ENCODE assay signal across 2 cellular contexts in the genomic region with DNA sequence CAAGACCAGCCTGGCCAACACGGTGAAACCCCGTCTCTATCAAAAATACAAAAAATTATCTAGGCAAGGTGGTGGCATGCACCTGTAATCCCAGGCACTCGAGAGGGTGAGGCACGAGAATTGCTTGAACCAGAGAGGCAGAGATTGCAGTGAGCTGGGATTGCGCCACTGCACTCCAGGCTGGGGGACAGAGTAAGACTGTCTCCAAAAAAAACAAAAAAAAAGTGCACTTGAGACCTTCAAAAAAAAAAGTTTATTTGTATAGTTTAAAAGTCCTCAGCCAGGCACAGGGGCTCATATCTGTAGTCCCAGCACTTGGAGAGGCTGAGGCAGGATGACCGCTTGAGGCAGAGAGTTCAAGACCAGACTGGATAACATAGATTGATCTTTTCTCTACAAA.
TF ChIP-seq lines count a peak whose summit lies in the region.

No MANE protein-coding gene starts in this region.

TF ChIP-seq in SK-N-SH, 30 proteins besides CTCF, POLR2A, EP300 and RAD21:
- TF ChIP-seq, protein P1, sequence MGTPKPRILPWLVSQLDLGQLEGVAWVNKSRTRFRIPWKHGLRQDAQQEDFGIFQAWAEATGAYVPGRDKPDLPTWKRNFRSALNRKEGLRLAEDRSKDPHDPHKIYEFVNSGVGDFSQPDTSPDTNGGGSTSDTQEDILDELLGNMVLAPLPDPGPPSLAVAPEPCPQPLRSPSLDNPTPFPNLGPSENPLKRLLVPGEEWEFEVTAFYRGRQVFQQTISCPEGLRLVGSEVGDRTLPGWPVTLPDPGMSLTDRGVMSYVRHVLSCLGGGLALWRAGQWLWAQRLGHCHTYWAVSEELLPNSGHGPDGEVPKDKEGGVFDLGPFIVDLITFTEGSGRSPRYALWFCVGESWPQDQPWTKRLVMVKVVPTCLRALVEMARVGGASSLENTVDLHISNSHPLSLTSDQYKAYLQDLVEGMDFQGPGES (IDR thresholded peaks at IDR 0.05; ENCODE audit: low read depth, low read length): no peak
- TF ChIP-seq TAF1 (IDR thresholded peaks at IDR 0.05; ENCODE audit: borderline replicate concordance, low read depth, low read length): no peak
- TF ChIP-seq, protein P2, sequence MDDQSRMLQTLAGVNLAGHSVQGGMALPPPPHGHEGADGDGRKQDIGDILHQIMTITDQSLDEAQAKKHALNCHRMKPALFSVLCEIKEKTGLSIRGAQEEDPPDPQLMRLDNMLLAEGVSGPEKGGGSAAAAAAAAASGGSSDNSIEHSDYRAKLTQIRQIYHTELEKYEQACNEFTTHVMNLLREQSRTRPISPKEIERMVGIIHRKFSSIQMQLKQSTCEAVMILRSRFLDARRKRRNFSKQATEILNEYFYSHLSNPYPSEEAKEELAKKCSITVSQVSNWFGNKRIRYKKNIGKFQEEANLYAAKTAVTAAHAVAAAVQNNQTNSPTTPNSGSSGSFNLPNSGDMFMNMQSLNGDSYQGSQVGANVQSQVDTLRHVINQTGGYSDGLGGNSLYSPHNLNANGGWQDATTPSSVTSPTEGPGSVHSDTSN (IDR thresholded peaks at IDR 0.05): no peak
- TF ChIP-seq NRF1 (IDR thresholded peaks at IDR 0.05; ENCODE audit: low read depth, low read length): no peak
- no peak for TF ChIP-seq JUND (IDR thresholded peaks at IDR 0.05)
- no peak for TF ChIP-seq GABPA (IDR thresholded peaks at IDR 0.05; ENCODE audit: low read depth)
- no peak for TF ChIP-seq TEAD4 (IDR thresholded peaks at IDR 0.05; ENCODE audit: borderline replicate concordance, insufficient read depth)
- no peak for TF ChIP-seq MEF2A (IDR thresholded peaks at IDR 0.05; ENCODE audit: borderline replicate concordance, low read depth)
- no peak for TF ChIP-seq SMC3 (IDR thresholded peaks at IDR 0.05; ENCODE audit: low read depth, low read length)
- TF ChIP-seq SIN3A (IDR thresholded peaks at IDR 0.05; ENCODE audit: borderline replicate concordance, low read depth, low read length): no peak
- no peak for TF ChIP-seq FOSL2 (IDR thresholded peaks at IDR 0.05; ENCODE audit: borderline replicate concordance, low read depth)
- TF ChIP-seq RCOR1 (IDR thresholded peaks at IDR 0.05; ENCODE audit: low read length): no peak
- TF ChIP-seq RXRA (IDR thresholded peaks at IDR 0.05; ENCODE audit: borderline replicate concordance, low read depth): no peak
- TF ChIP-seq FOXM1 (IDR thresholded peaks at IDR 0.05; ENCODE audit: low read depth): no peak
- no peak for TF ChIP-seq POLR2AphosphoS5 (IDR thresholded peaks at IDR 0.05; ENCODE audit: low read depth, low read length)

TF ChIP-seq in SK-N-SH treated with all-trans-retinoic acid at 6 μM for 48 hours, 23 proteins besides CTCF, POLR2A, EP300 and RAD21:
- TF ChIP-seq, protein P3, sequence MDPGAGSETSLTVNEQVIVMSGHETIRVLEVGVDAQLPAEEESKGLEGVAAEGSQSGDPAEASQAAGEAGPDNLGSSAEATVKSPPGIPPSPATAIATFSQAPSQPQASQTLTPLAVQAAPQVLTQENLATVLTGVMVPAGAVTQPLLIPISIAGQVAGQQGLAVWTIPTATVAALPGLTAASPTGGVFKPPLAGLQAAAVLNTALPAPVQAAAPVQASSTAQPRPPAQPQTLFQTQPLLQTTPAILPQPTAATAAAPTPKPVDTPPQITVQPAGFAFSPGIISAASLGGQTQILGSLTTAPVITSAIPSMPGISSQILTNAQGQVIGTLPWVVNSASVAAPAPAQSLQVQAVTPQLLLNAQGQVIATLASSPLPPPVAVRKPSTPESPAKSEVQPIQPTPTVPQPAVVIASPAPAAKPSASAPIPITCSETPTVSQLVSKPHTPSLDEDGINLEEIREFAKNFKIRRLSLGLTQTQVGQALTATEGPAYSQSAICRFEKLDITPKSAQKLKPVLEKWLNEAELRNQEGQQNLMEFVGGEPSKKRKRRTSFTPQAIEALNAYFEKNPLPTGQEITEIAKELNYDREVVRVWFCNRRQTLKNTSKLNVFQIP (CRISPR knock-in tag; IDR thresholded peaks at IDR 0.05; ENCODE audit: borderline replicate concordance, low read depth): no peak
- TF ChIP-seq ZFP30 (CRISPR knock-in tag; IDR thresholded peaks at IDR 0.05): no peak
- no peak for TF ChIP-seq ESRRG (CRISPR knock-in tag; IDR thresholded peaks at IDR 0.05)
- TF ChIP-seq TCF4 (CRISPR knock-in tag; IDR thresholded peaks at IDR 0.05; ENCODE audit: borderline replicate concordance): no peak
- no peak for TF ChIP-seq BACH2 (CRISPR knock-in tag; IDR thresholded peaks at IDR 0.05; ENCODE audit: borderline replicate concordance)
- no peak for TF ChIP-seq ZC3H10 (CRISPR knock-in tag; IDR thresholded peaks at IDR 0.05)
- TF ChIP-seq ZNF565 (CRISPR knock-in tag; conservative IDR thresholded peaks at IDR 0.05; ENCODE audit: low read depth): no peak
- TF ChIP-seq ISL1 (CRISPR knock-in tag; IDR thresholded peaks at IDR 0.05): no peak
- TF ChIP-seq, protein P4, sequence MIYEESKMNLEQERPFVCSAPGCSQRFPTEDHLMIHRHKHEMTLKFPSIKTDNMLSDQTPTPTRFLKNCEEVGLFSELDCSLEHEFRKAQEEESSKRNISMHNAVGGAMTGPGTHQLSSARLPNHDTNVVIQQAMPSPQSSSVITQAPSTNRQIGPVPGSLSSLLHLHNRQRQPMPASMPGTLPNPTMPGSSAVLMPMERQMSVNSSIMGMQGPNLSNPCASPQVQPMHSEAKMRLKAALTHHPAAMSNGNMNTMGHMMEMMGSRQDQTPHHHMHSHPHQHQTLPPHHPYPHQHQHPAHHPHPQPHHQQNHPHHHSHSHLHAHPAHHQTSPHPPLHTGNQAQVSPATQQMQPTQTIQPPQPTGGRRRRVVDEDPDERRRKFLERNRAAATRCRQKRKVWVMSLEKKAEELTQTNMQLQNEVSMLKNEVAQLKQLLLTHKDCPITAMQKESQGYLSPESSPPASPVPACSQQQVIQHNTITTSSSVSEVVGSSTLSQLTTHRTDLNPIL (CRISPR knock-in tag; IDR thresholded peaks at IDR 0.05; ENCODE audit: low read depth): no peak
- TF ChIP-seq GLIS3 (CRISPR knock-in tag; IDR thresholded peaks at IDR 0.05): no peak
- no peak for TF ChIP-seq TOX (CRISPR knock-in tag; IDR thresholded peaks at IDR 0.05; ENCODE audit: borderline replicate concordance)
- no peak for TF ChIP-seq ZFP3 (CRISPR knock-in tag; IDR thresholded peaks at IDR 0.05)
- TF ChIP-seq ZNF70 (CRISPR knock-in tag; IDR thresholded peaks at IDR 0.05): no peak
- TF ChIP-seq RARB (CRISPR knock-in tag; IDR thresholded peaks at IDR 0.05): no peak
- TF ChIP-seq PPARA (CRISPR knock-in tag; IDR thresholded peaks at IDR 0.05; ENCODE audit: borderline replicate concordance): no peak
- TF ChIP-seq ZNF8 (CRISPR knock-in tag; IDR thresholded peaks at IDR 0.05): no peak
- TF ChIP-seq ARNTL (CRISPR knock-in tag; IDR thresholded peaks at IDR 0.05; ENCODE audit: borderline replicate concordance, low read depth): no peak
- TF ChIP-seq, protein P5, sequence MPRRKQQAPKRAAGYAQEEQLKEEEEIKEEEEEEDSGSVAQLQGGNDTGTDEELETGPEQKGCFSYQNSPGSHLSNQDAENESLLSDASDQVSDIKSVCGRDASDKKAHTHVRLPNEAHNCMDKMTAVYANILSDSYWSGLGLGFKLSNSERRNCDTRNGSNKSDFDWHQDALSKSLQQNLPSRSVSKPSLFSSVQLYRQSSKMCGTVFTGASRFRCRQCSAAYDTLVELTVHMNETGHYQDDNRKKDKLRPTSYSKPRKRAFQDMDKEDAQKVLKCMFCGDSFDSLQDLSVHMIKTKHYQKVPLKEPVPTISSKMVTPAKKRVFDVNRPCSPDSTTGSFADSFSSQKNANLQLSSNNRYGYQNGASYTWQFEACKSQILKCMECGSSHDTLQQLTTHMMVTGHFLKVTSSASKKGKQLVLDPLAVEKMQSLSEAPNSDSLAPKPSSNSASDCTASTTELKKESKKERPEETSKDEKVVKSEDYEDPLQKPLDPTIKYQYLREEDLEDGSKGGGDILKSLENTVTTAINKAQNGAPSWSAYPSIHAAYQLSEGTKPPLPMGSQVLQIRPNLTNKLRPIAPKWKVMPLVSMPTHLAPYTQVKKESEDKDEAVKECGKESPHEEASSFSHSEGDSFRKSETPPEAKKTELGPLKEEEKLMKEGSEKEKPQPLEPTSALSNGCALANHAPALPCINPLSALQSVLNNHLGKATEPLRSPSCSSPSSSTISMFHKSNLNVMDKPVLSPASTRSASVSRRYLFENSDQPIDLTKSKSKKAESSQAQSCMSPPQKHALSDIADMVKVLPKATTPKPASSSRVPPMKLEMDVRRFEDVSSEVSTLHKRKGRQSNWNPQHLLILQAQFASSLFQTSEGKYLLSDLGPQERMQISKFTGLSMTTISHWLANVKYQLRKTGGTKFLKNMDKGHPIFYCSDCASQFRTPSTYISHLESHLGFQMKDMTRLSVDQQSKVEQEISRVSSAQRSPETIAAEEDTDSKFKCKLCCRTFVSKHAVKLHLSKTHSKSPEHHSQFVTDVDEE (CRISPR knock-in tag; IDR thresholded peaks at IDR 0.05): no peak
- TF ChIP-seq, protein P6, sequence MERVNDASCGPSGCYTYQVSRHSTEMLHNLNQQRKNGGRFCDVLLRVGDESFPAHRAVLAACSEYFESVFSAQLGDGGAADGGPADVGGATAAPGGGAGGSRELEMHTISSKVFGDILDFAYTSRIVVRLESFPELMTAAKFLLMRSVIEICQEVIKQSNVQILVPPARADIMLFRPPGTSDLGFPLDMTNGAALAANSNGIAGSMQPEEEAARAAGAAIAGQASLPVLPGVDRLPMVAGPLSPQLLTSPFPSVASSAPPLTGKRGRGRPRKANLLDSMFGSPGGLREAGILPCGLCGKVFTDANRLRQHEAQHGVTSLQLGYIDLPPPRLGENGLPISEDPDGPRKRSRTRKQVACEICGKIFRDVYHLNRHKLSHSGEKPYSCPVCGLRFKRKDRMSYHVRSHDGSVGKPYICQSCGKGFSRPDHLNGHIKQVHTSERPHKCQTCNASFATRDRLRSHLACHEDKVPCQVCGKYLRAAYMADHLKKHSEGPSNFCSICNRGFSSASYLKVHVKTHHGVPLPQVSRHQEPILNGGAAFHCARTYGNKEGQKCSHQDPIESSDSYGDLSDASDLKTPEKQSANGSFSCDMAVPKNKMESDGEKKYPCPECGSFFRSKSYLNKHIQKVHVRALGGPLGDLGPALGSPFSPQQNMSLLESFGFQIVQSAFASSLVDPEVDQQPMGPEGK (CRISPR knock-in tag; IDR thresholded peaks at IDR 0.05; ENCODE audit: borderline replicate concordance): no peak
